In genomic region chr14:24349742-24350141, GRCh38 we compare ENCODE assay signal across 1 cellular context.
TF ChIP-seq lines count a peak whose summit lies in the region.

No MANE protein-coding gene starts in this region.

TF ChIP-seq in HepG2, 621 proteins besides CTCF, POLR2A, EP300 and RAD21:
- no peak for TF ChIP-seq RERE (CRISPR knock-in tag; IDR thresholded peaks at IDR 0.05; ENCODE audit: low read depth)
- TF ChIP-seq ZBTB7B (CRISPR knock-in tag; IDR thresholded peaks at IDR 0.05), result no peak
- TF ChIP-seq BORCS8-MEF2B (CRISPR knock-in tag; IDR thresholded peaks at IDR 0.05), result no peak
- TF ChIP-seq ZMAT3 (CRISPR knock-in tag; conservative IDR thresholded peaks at IDR 0.05), result no peak
- TF ChIP-seq TEAD3 (CRISPR knock-in tag; optimal IDR thresholded peaks at IDR 0.05; ENCODE audit: borderline replicate concordance), result no peak
- no peak for TF ChIP-seq HDAC2 (CRISPR knock-in tag; IDR thresholded peaks at IDR 0.05)
- no peak for TF ChIP-seq TMF1 (CRISPR knock-in tag; IDR thresholded peaks at IDR 0.05; ENCODE audit: low read depth)
- TF ChIP-seq ZNF34 (CRISPR knock-in tag; IDR thresholded peaks at IDR 0.05; ENCODE audit: borderline replicate concordance), result no peak
- TF ChIP-seq ZNF782 (CRISPR knock-in tag; IDR thresholded peaks at IDR 0.05; ENCODE audit: borderline replicate concordance), result no peak
- TF ChIP-seq ZKSCAN5 (CRISPR knock-in tag; IDR thresholded peaks at IDR 0.05), result no peak
- TF ChIP-seq ZBTB7A (CRISPR knock-in tag; IDR thresholded peaks at IDR 0.05), result no peak
- peak; percentile 31; the same call in 1 of the 2 replicates for TF ChIP-seq NFRKB (IDR thresholded peaks at IDR 0.05)
- TF ChIP-seq CENPBD1 (CRISPR knock-in tag; IDR thresholded peaks at IDR 0.05; ENCODE audit: borderline replicate concordance, low read depth), result no peak
- no peak for TF ChIP-seq ZNF746 (CRISPR knock-in tag; IDR thresholded peaks at IDR 0.05)
- no peak for TF ChIP-seq MAX (IDR thresholded peaks at IDR 0.05)
- 0 out of 2 replicates have a peak, but pooled peaks have one; percentile 64 for TF ChIP-seq ARNT (IDR thresholded peaks at IDR 0.05)
- no peak for TF ChIP-seq ZNF343 (CRISPR knock-in tag; IDR thresholded peaks at IDR 0.05)
- TF ChIP-seq NBN (conservative IDR thresholded peaks at IDR 0.05), result 0 out of 2 replicates have a peak, but pooled peaks have one; percentile 58
- TF ChIP-seq BRD4 (CRISPR knock-in tag; IDR thresholded peaks at IDR 0.05), result no peak
- no peak for TF ChIP-seq LRRFIP1 (CRISPR knock-in tag; conservative IDR thresholded peaks at IDR 0.05)
- TF ChIP-seq ZNF205 (CRISPR knock-in tag; IDR thresholded peaks at IDR 0.05), result no peak
- no peak for TF ChIP-seq ZNF580 (CRISPR knock-in tag; IDR thresholded peaks at IDR 0.05; ENCODE audit: borderline replicate concordance, low read depth)
- TF ChIP-seq KAT7 (CRISPR knock-in tag; IDR thresholded peaks at IDR 0.05; ENCODE audit: borderline replicate concordance), result no peak
- TF ChIP-seq MTA3 (CRISPR knock-in tag; IDR thresholded peaks at IDR 0.05), result no peak
- no peak for TF ChIP-seq HMGA1 (CRISPR knock-in tag; conservative IDR thresholded peaks at IDR 0.05)
- TF ChIP-seq ZC3H13 (CRISPR knock-in tag; IDR thresholded peaks at IDR 0.05), result no peak
